17 cellular contexts compared by ENCODE assay signal in the genomic region with DNA sequence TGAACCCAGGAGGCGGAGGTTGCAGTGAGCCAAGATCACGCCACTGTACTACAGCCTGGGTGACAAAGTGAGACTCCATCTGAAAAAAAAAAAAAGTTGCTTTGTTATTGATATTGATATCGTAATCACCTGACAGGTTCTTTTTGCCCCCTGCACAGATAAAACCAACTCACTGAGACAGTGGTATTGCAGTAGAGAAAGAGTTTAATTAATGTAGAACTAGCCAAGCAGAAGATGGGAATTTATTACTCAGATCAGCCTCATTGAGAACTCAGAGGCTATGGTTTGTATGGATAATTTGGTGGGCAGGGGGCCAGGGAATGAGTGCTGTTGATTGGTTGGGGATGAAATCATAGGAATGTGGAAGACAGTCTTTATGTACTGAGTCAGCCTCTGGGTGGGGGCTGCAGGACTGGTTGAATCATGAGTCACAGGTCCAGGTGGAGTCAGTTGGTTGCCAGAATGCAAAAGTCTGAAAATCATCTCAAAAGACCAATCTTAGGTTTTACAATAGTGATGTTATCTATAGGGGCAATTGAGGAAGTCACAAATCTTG. TPM values are rescaled to one million over a fixed set of nuclear protein-coding genes. Genes with fewer than 3 reads are reported as not detected.
DNase-seq lines count a peak whose midpoint lies in the region; ATAC-seq, FAIRE-seq and TF ChIP-seq lines count a peak whose summit lies in the region.
"Had no signal": no experiment of that assay in that cellular context is flagged by ENCODE, and none has a peak within 500 bp of the region (broad histone marks: within the 10 kb centered on the region; RNA-seq: fewer than 3 reads in every experiment).

No MANE protein-coding gene starts in this region.

- intact Hi-C loops in A673 (cut with micrococcal nuclease; ENCODE audit: unreplicated experiment), result no loop called here
- intact Hi-C loops in HepG2 (cut with micrococcal nuclease; ENCODE audit: unreplicated experiment), result no loop called here

- TF ChIP-seq CTCF in A673 (conservative IDR thresholded peaks at IDR 0.05; ENCODE audit: low read depth, low read length) (no peak), astrocyte (IDR thresholded peaks at IDR 0.05; ENCODE audit: insufficient read depth, low read depth, low read length) (no peak), foreskin keratinocyte (conservative IDR thresholded peaks at IDR 0.05) (no peak), HepG2 (CRISPR knock-in tag; IDR thresholded peaks at IDR 0.05) (no peak)

- H3K27me3 Mint-ChIP-seq in astrocyte (ENCODE audit: low read depth, unreplicated experiment), result no peaks in the 10 kb centered on the region

- H3K4me3 Mint-ChIP-seq in astrocyte (ENCODE audit: unreplicated experiment), result peak overlapping the region; percentile 9
- H3K4me3 Mint-ChIP-seq: neural crest cell; T-helper 2 cell treated with Interferon-gamma antibody and Interleukin-4, amounts not matched to agents 5 μg/mL and 100 μg/mL, for 36 hours had no signal

- 28% methylated on average over 3 of the region's 3 CpGs for WGBS in HepG2 (ENCODE audit: low lambda C conversion rate)

- no TSS peak for BruUV-seq in A673 (replicated peaks; lab: Mats Ljungman, UMichigan)
- no TSS peak for BruUV-seq in HepG2 (replicated peaks; lab: Mats Ljungman, UMichigan)

- peak; percentile 93 for ATAC-seq in foreskin keratinocyte
- ATAC-seq in GM18867 (IDR thresholded peaks at IDR 0.05; ENCODE audit: unreplicated experiment), result no peak
- ATAC-seq in HepG2, result no peak
- ATAC-seq: right lobe of liver had no signal

- TF ChIP-seq EP300 in HepG2 (IDR thresholded peaks at IDR 0.05; ENCODE audit: low read depth in 2 of 2, low read length in 2 of 2) (no peak), HepG2 (CRISPR knock-in tag; IDR thresholded peaks at IDR 0.05; ENCODE audit: borderline replicate concordance) (no peak)

- H3K9ac ChIP-seq in astrocyte (ENCODE audit: low read length), result no peak overlapping the region
- no peak overlapping the region for H3K9ac ChIP-seq in HepG2 (ENCODE audit: insufficient read depth, low read depth, low read length)

- H3K79me2 ChIP-seq in astrocyte (ENCODE audit: insufficient read depth, low read length) (no peaks in the 10 kb centered on the region), HepG2 (ENCODE audit: insufficient read depth, low read length) (no peaks in the 10 kb centered on the region)

- DNase-seq in A673 (ENCODE audit: low spot score) (peak; percentile 3), HS-5 (ENCODE audit: low read depth) (peak; percentile 43), astrocyte (ENCODE audit: low read depth) (peak; percentile 69), foreskin keratinocyte (peak; percentile 76 to 82), CD1c-positive myeloid dendritic cell (ENCODE audit: extremely low spot score) (no peak), HepG2 (ENCODE audit: low spot score) (no peak)
- no peak for DNase-seq in stimulated activated CD4-positive, alpha-beta T cell treated with anti-CD3 and anti-CD28 coated beads, Interleukin-4, amount 100 ng/mL, for 1 hour
- DNase-seq: activated CD4-positive, alpha-beta T cell treated with anti-CD3 and anti-CD28 coated beads for 4 hours; Caco-2; H7; right lobe of liver; stimulated activated CD4-positive, alpha-beta T cell treated with anti-CD3 and anti-CD28 coated beads, Interleukin-2, amount 100 ng/mL, for 48 hours; transverse colon had no signal

- H3K9me3 ChIP-seq in A673 (ENCODE audit: low read depth, low read length, poor library complexity, severe bottlenecking) (peaks cover 3% of the 10 kb centered on the region), astrocyte (ENCODE audit: insufficient read depth, low read depth, low read length) (no peaks in the 10 kb centered on the region), HepG2 (ENCODE audit: low read length) (peaks cover 15% of the 10 kb centered on the region)
- H3K9me3 ChIP-seq: right lobe of liver had no signal

- H2AFZ ChIP-seq in astrocyte (ENCODE audit: low read depth, low read length) (no peak overlapping the region), HepG2 (ENCODE audit: low read length) (no peak overlapping the region)

- peak overlapping the region; percentile 92 for H3K27ac Mint-ChIP-seq in astrocyte (ENCODE audit: unreplicated experiment)
- H3K27ac Mint-ChIP-seq: T-helper 2 cell treated with Interferon-gamma antibody and Interleukin-4, amounts not matched to agents 5 μg/mL and 100 μg/mL, for 36 hours had no signal

- peaks cover 16% of the 10 kb centered on the region for H3K9me3 Mint-ChIP-seq in astrocyte (ENCODE audit: unreplicated experiment)

- no peaks in the 10 kb centered on the region for H3K27me3 ChIP-seq in A673 (replicated peaks; ENCODE audit: insufficient read depth, low read depth, low read length, poor library complexity)
- H3K27me3 ChIP-seq in astrocyte (ENCODE audit: insufficient read depth, low read length), result no peaks in the 10 kb centered on the region
- no peaks in the 10 kb centered on the region for H3K27me3 ChIP-seq in foreskin keratinocyte
- no peaks in the 10 kb centered on the region for H3K27me3 ChIP-seq in HepG2 (ENCODE audit: control insufficient read depth in 1 of 2, insufficient read depth in 2 of 2, low read length in 2 of 2)
- H3K27me3 ChIP-seq: right lobe of liver, transverse colon had no signal

- FAIRE-seq in astrocyte (lab: Jason Lieb, UNC), result peak; percentile 84
- no peak for FAIRE-seq in HepG2 (lab: Jason Lieb, UNC)
- FAIRE-seq: colon had no signal

- in situ Hi-C loops in HepG2 (cut with HindIII; ENCODE audit: extremely low pct_ligation_motif_present, low pct_unique_long_range_greater_than_20kb), result no loop called here

- peaks cover 6% of the 10 kb centered on the region for H3K36me3 Mint-ChIP-seq in astrocyte (ENCODE audit: low read depth, unreplicated experiment)

- CTCF ChIA-PET in A673 (lab: Charles Lee), result no interaction called here
- CTCF ChIA-PET in HepG2 (lab: Yijun Ruan, JAX; ENCODE audit: low intra/inter-chr PET ratio, low total read pairs), result no interaction called here

- no peak overlapping the region for H3K4me3 ChIP-seq in A673 (ENCODE audit: low read depth, low read length, poor library complexity, severe bottlenecking)
- no peak overlapping the region for H3K4me3 ChIP-seq in astrocyte (ENCODE audit: insufficient read depth, low read depth, low read length)
- no peak overlapping the region for H3K4me3 ChIP-seq in HepG2 (replicated peaks in 1 of 3; ENCODE audit: insufficient read depth in 1 of 3, low read depth in 2 of 3, low read length in 3 of 3)
- H3K4me3 ChIP-seq: right lobe of liver, transverse colon had no signal

- no peak for TF ChIP-seq RAD21 in HepG2 (CRISPR knock-in tag; IDR thresholded peaks at IDR 0.05)

- H4K20me1 ChIP-seq in astrocyte (ENCODE audit: insufficient read depth, low read length) (no peaks in the 10 kb centered on the region), HepG2 (ENCODE audit: insufficient read depth, low read length) (no peaks in the 10 kb centered on the region)

- no peak for TF ChIP-seq POLR2A in HepG2 (IDR thresholded peaks at IDR 0.05; ENCODE audit: insufficient read depth in 1 of 2, low read depth in 2 of 2, low read length in 2 of 2)

- peaks cover 20% of the 10 kb centered on the region for H3K4me1 Mint-ChIP-seq in astrocyte (ENCODE audit: low read depth, unreplicated experiment)
- H3K4me1 Mint-ChIP-seq: neural crest cell had no signal

- no peak overlapping the region for H3K4me2 ChIP-seq in astrocyte (ENCODE audit: low read length)
- H3K4me2 ChIP-seq in HepG2 (ENCODE audit: low read depth, low read length), result no peak overlapping the region

- no peak overlapping the region for H3K27ac ChIP-seq in A673 (ENCODE audit: low read depth, low read length, poor library complexity, severe bottlenecking)
- H3K27ac ChIP-seq in astrocyte (ENCODE audit: low read depth, low read length), result no peak overlapping the region
- no peak overlapping the region for H3K27ac ChIP-seq in foreskin keratinocyte
- no peak overlapping the region for H3K27ac ChIP-seq in HepG2 (ENCODE audit: extremely low read length, insufficient read depth, low read length)
- H3K27ac ChIP-seq: right lobe of liver, transverse colon had no signal

- POLR2A ChIA-PET in A673 (lab: Charles Lee; ENCODE audit: low non-redundant PET) (no interaction called here), HepG2 (lab: Yijun Ruan, JAX) (no interaction called here)

- H3K4me1 ChIP-seq in A673 (ENCODE audit: insufficient read depth, low read length, poor library complexity, severe bottlenecking) (no peaks in the 10 kb centered on the region), astrocyte (ENCODE audit: insufficient read depth, low read length) (no peaks in the 10 kb centered on the region), foreskin keratinocyte (no peaks in the 10 kb centered on the region), HepG2 (ENCODE audit: insufficient read depth, low read length) (no peaks in the 10 kb centered on the region)
- H3K4me1 ChIP-seq: Caco-2, right lobe of liver, transverse colon had no signal

- H3K36me3 ChIP-seq in A673 (ENCODE audit: insufficient read depth, low read length, poor library complexity, severe bottlenecking) (no peaks in the 10 kb centered on the region), astrocyte (ENCODE audit: insufficient read depth, low read length) (no peaks in the 10 kb centered on the region), HepG2 (replicated peaks in 1 of 2; ENCODE audit: control insufficient read depth in 1 of 2, insufficient read depth in 2 of 2, low read length in 2 of 2) (no peaks in the 10 kb centered on the region)
- H3K36me3 ChIP-seq: right lobe of liver had no signal

RNA-seq across cellular contexts. Expression of gene MEGF10, which starts 35.8 kb away (rescaled TPM):
- total RNA-seq in A673 (2021), result 0.71 and 0.87 TPM in 2 replicates
- 15.8 and 19.5 TPM in 2 replicates for total RNA-seq in astrocyte
- not detected in 2 replicates for total RNA-seq in foreskin keratinocyte
- polyA plus RNA-seq in foreskin keratinocyte, result not detected in 2 replicates
- not detected in 2 replicates for total RNA-seq in HepG2 (2016; rRNA removed; fragmentation: Illumina TruSeq; extraction: Trizol)
- not detected in 2 replicates for total RNA-seq in HepG2 (2016; cell fraction: cytosol; rRNA removed; fragmentation: Illumina TruSeq; extraction: Trizol; ENCODE audit: low read depth)
- total RNA-seq in HepG2 (2016; cell fraction: insoluble cytoplasmic fraction; rRNA removed; fragmentation: Illumina TruSeq; extraction: Trizol), result not detected in 2 replicates
- not detected in 2 replicates for total RNA-seq in HepG2 (2016; cell fraction: membrane; rRNA removed; fragmentation: Illumina TruSeq; extraction: Trizol)
- not detected in 2 replicates for total RNA-seq in HepG2 (2016; cell fraction: nucleus; rRNA removed; fragmentation: Illumina TruSeq; extraction: Trizol)
- not detected in 2 replicates for polyA plus RNA-seq in HepG2 (2011; rRNA removed)
- polyA plus RNA-seq in HepG2 (2011; cell fraction: cytosol; rRNA removed), result not detected in 2 replicates
- polyA plus RNA-seq in HepG2 (2011; cell fraction: nucleus; rRNA removed), result not detected in 2 replicates
- polyA plus RNA-seq in HepG2 (2012), result not detected in 2 replicates
- not detected in 2 replicates for polyA plus RNA-seq in HepG2 (2016; cell fraction: cytosol; fragmentation: Illumina TruSeq; extraction: Trizol; ENCODE audit: low read depth)
- polyA plus RNA-seq in HepG2 (2016; cell fraction: insoluble cytoplasmic fraction; fragmentation: Illumina TruSeq; extraction: Trizol; ENCODE audit: low read depth), result not detected in 2 replicates
- polyA plus RNA-seq in HepG2 (2016; cell fraction: membrane; fragmentation: Illumina TruSeq; extraction: Trizol; ENCODE audit: low read depth), result not detected in 2 replicates
- polyA plus RNA-seq in HepG2 (2016; cell fraction: nucleus; fragmentation: Illumina TruSeq; extraction: Trizol; ENCODE audit: insufficient read depth, low read depth), result not detected in 2 replicates
- not detected in 2 replicates for polyA minus RNA-seq in HepG2 (2011; rRNA and poly(A)+ RNA removed; ENCODE audit: low replicate concordance)
- polyA minus RNA-seq in HepG2 (2011; cell fraction: cytosol; rRNA and poly(A)+ RNA removed), result not detected in 2 replicates
- not detected in 2 replicates for polyA minus RNA-seq in HepG2 (2011; cell fraction: nucleus; rRNA and poly(A)+ RNA removed)
- total RNA-seq: Caco-2 had no signal

Comparison
In these comparisons a context has a peak if more than half of its experiments do, and no peak if none do; other contexts are left out.
1. DNase-seq: peak in A673 (single experiment), HS-5 (single experiment), astrocyte (single experiment) and foreskin keratinocyte (2 of 2); none in CD1c-positive myeloid dendritic cell (single experiment), stimulated activated CD4-positive, alpha-beta T cell treated with anti-CD3 and anti-CD28 coated beads, Interleukin-4, amount 100 ng/mL, for 1 hour (single experiment) and HepG2 (single experiment).